In the genomic region with DNA sequence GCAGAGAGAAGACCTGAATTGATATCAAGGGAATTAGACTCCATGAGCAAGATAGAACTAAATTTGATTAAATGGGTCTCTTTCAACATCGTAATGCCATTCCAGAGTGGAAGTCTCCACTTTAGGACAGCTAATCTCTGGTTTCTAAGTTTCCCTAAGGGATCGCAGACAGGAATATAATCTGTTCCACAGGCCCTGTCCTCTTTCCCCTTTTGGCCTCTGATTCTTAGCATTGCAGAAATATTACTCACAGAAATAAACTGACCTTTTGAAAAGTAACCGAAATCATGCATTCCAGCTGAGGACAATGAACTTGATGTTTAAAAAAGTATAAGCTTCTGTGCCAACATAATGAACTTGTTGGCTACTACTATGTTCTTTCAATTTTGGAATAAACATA, we compare ENCODE assay signal across 26 cellular contexts.
A peak's percentile ranks its signal among the peaks of the same experiment; 100 is the strongest.
DNase-seq lines count a peak whose midpoint lies in the region; ATAC-seq, FAIRE-seq and TF ChIP-seq lines count a peak whose summit lies in the region.
"Had no signal": no experiment of that assay in that cellular context is flagged by ENCODE, and none has a peak within 500 bp of the region (broad histone marks: within the 10 kb centered on the region; RNA-seq: fewer than 3 reads in every experiment).

No MANE protein-coding gene starts in this region.

- H3K9me3 Mint-ChIP-seq in HFFc6 = no peaks in the 10 kb centered on the region
- H3K9me3 Mint-ChIP-seq: activated T-helper 2 cell treated with anti-CD3 and anti-CD28 coated beads, Interferon-gamma antibody, Interleukin-2, Interleukin-4, amounts not matched to agents 10 μg/mL and 5 μg/mL and 100 μg/mL, durations not matched to agents 14 hours and 24 hours and 36 hours; neural progenitor cell; stimulated activated effector memory CD8-positive, alpha-beta T cell treated with anti-CD3 and anti-CD28 coated beads, Interleukin-12 subunit alpha, Interleukin-12 subunit beta, amount 100 ng/mL, for 72 hours had no signal

- DNase-seq in COLO829 (ENCODE audit: low spot score) (peak; percentile 4), HFFc6 (peak; percentile 30), endothelial cell of umbilical vein (ENCODE audit: low read depth, low spot score) (peak; percentile 31), osteoblast (ENCODE audit: insufficient read length, low spot score, missing footprints) (peak; percentile 64), A172 (ENCODE audit: low spot score) (no peak)
- DNase-seq: activated CD4-positive, alpha-beta T cell treated with anti-CD3 and anti-CD28 coated beads, Interleukin-2, amount 50 U/mL, for 1 hour; Calu3; cortex of kidney; GOT3; hypothalamus; NCI-H2171; NCI-H526; RPMI8226; stimulated activated CD4-positive, alpha-beta T cell treated with anti-CD3 and anti-CD28 coated beads, Interleukin-1b, Interleukin-23, amount 100 ng/mL, for 48 hours; T-helper 9 cell; testis had no signal

- no peaks in the 10 kb centered on the region for H3K36me3 Mint-ChIP-seq in HFFc6 (ENCODE audit: low read depth)
- H3K36me3 Mint-ChIP-seq: neural progenitor cell; stimulated activated effector memory CD8-positive, alpha-beta T cell treated with anti-CD3 and anti-CD28 coated beads, Interleukin-12 subunit alpha, Interleukin-12 subunit beta, amount 100 ng/mL, for 72 hours had no signal

- H3K4me2 ChIP-seq in endothelial cell of umbilical vein (ENCODE audit: insufficient read depth, low read length) (no peak overlapping the region), osteoblast (ENCODE audit: insufficient read depth, low read length) (peak overlapping the region; percentile 6)
- H3K4me2 ChIP-seq: BLaER1 treated with 17β-estradiol and CSF1 and Interleukin-3, amounts not matched to agents 10 nM and 100 nM; neural progenitor cell had no signal

- no TSS peak for BruUV-seq in endothelial cell of umbilical vein (replicated peaks; lab: Mats Ljungman, UMichigan)

- FAIRE-seq in endothelial cell of umbilical vein (lab: Jason Lieb, UNC) = peak; percentile 26
- FAIRE-seq: frontal cortex, K562 had no signal

- no peak overlapping the region for H3K4me3 ChIP-seq in endothelial cell of umbilical vein (replicated peaks in 1 of 3; ENCODE audit: insufficient read depth in 1 of 3, low read depth in 1 of 3, low read length in 3 of 3)
- no peak overlapping the region for H3K4me3 ChIP-seq in osteoblast (ENCODE audit: insufficient read depth, low read length)
- H3K4me3 ChIP-seq: BLaER1 treated with 17β-estradiol and CSF1 and Interleukin-3, amounts not matched to agents 10 nM and 100 nM; K562; neural progenitor cell; skin epidermis; testis; vagina had no signal

- H3K36me3 ChIP-seq in endothelial cell of umbilical vein (ENCODE audit: control insufficient read depth in 2 of 2, extremely low read depth in 1 of 2, insufficient read depth in 2 of 2, low read length in 2 of 2) (no peaks in the 10 kb centered on the region), osteoblast (ENCODE audit: insufficient read depth, low read length) (no peaks in the 10 kb centered on the region)
- H3K36me3 ChIP-seq: BLaER1 treated with 17β-estradiol and CSF1 and Interleukin-3, amounts not matched to agents 10 nM and 100 nM; neural progenitor cell; vagina had no signal

- H3K4me3 Mint-ChIP-seq in HFFc6 = peak overlapping the region; percentile 46
- H3K4me3 Mint-ChIP-seq: neural progenitor cell; stimulated activated effector memory CD8-positive, alpha-beta T cell treated with anti-CD3 and anti-CD28 coated beads, Interleukin-12 subunit alpha, Interleukin-12 subunit beta, amount 100 ng/mL, for 72 hours had no signal

- H3K4me1 ChIP-seq in endothelial cell of umbilical vein (ENCODE audit: control insufficient read depth, extremely low read depth, insufficient read depth, low read length) = peaks cover 3% of the 10 kb centered on the region
- peaks cover 30% of the 10 kb centered on the region for H3K4me1 ChIP-seq in osteoblast (ENCODE audit: insufficient read depth, low read length)
- H3K4me1 ChIP-seq: testis, vagina had no signal

- no peak overlapping the region for H3K9ac ChIP-seq in endothelial cell of umbilical vein (replicated peaks; ENCODE audit: extremely low read depth, insufficient read depth, low read length)
- H3K9ac ChIP-seq: BLaER1 treated with 17β-estradiol and CSF1 and Interleukin-3, amounts not matched to agents 10 nM and 100 nM; neural progenitor cell had no signal

- no peaks in the 10 kb centered on the region for H4K20me1 ChIP-seq in endothelial cell of umbilical vein (replicated peaks; ENCODE audit: control insufficient read depth, extremely low read depth, insufficient read depth, low read length)
- no peaks in the 10 kb centered on the region for H4K20me1 ChIP-seq in osteoblast (ENCODE audit: insufficient read depth, low read length)
- H4K20me1 ChIP-seq: BLaER1 treated with 17β-estradiol and CSF1 and Interleukin-3, amounts not matched to agents 10 nM and 100 nM had no signal

- no peak for TF ChIP-seq POLR2A in endothelial cell of umbilical vein (IDR thresholded peaks at IDR 0.05; ENCODE audit: low read depth, low read length)

- CTCF ChIA-PET in endothelial cell of umbilical vein (lab: Charles Lee) = interaction anchor here (1.0 kb wide), 1 partner anchor 14 kb away, joined by 3 read pairs; no protein-coding TSS in a partner anchor

- peak overlapping the region; percentile 18 for H3K27ac Mint-ChIP-seq in HFFc6
- H3K27ac Mint-ChIP-seq: activated T-helper 2 cell treated with anti-CD3 and anti-CD28 coated beads, Interferon-gamma antibody, Interleukin-2, Interleukin-4, amounts not matched to agents 10 μg/mL and 5 μg/mL and 100 μg/mL, durations not matched to agents 14 hours and 24 hours and 36 hours; neural progenitor cell had no signal

- no peak overlapping the region for H3K27ac ChIP-seq in endothelial cell of umbilical vein (ENCODE audit: insufficient read depth, low read depth, low read length)
- no peak overlapping the region for H3K27ac ChIP-seq in osteoblast (ENCODE audit: low read depth, low read length)
- H3K27ac ChIP-seq: BLaER1 treated with 17β-estradiol and CSF1 and Interleukin-3, amounts not matched to agents 10 nM and 100 nM; neural progenitor cell; skin epidermis; testis; vagina had no signal

- TF ChIP-seq CTCF in HFFc6 (IDR thresholded peaks at IDR 0.05) (no peak), endothelial cell of umbilical vein (IDR thresholded peaks at IDR 0.05; ENCODE audit: extremely low read depth in 1 of 2, insufficient read depth in 1 of 2, low read depth in 1 of 2, low read length in 2 of 2) (no peak), osteoblast (IDR thresholded peaks at IDR 0.05; ENCODE audit: extremely low read depth, low read depth, low read length) (no peak)

- H3K9me3 ChIP-seq in endothelial cell of umbilical vein (replicated peaks; ENCODE audit: control insufficient read depth, insufficient read depth, low read length) = no peaks in the 10 kb centered on the region
- H3K9me3 ChIP-seq in osteoblast (ENCODE audit: low read depth, low read length) = no peaks in the 10 kb centered on the region
- H3K9me3 ChIP-seq: BLaER1 treated with 17β-estradiol and CSF1 and Interleukin-3, amounts not matched to agents 10 nM and 100 nM; testis; vagina had no signal

- H3K79me2 ChIP-seq in endothelial cell of umbilical vein (ENCODE audit: control insufficient read depth, insufficient read depth, low read length) = no peaks in the 10 kb centered on the region
- H3K79me2 ChIP-seq in osteoblast (ENCODE audit: insufficient read depth, low read length) = no peaks in the 10 kb centered on the region

- H3K27me3 ChIP-seq in endothelial cell of umbilical vein (ENCODE audit: control insufficient read depth in 2 of 2, insufficient read depth in 2 of 2, low read length in 2 of 2) (no peaks in the 10 kb centered on the region), osteoblast (ENCODE audit: insufficient read depth, low read length) (no peaks in the 10 kb centered on the region)
- H3K27me3 ChIP-seq: BLaER1 treated with 17β-estradiol and CSF1 and Interleukin-3, amounts not matched to agents 10 nM and 100 nM; neural progenitor cell; testis; vagina had no signal

- H3K4me1 Mint-ChIP-seq in HFFc6 (ENCODE audit: low read depth) = peaks cover 46% of the 10 kb centered on the region
- H3K4me1 Mint-ChIP-seq: neural progenitor cell had no signal

- H3K9me1 ChIP-seq in endothelial cell of umbilical vein (replicated peaks; ENCODE audit: control insufficient read depth, extremely low read depth, insufficient read depth, low read length) = no peaks in the 10 kb centered on the region

- dilution Hi-C loops in endothelial cell of umbilical vein (cut with MboI; ENCODE audit: extremely low pct_ligation_motif_present, low sequenced_read_pairs) = no loop called here

- H2AFZ ChIP-seq in endothelial cell of umbilical vein (ENCODE audit: low read depth, low read length) (no peak overlapping the region), osteoblast (ENCODE audit: low read length) (no peak overlapping the region)
- H2AFZ ChIP-seq: neural progenitor cell had no signal

- intact Hi-C loops in endothelial cell of umbilical vein (cut with micrococcal nuclease) = no loop called here

- ATAC-seq in HG03439 (IDR thresholded peaks at IDR 0.05; ENCODE audit: unreplicated experiment) (no peak), HG03108 (IDR thresholded peaks at IDR 0.05; ENCODE audit: unreplicated experiment) (no peak)
- ATAC-seq: K562; stimulated activated effector memory CD8-positive, alpha-beta T cell treated with anti-CD3 and anti-CD28 coated beads, Interleukin-12 subunit alpha, Interleukin-12 subunit beta, amount 100 ng/mL, for 72 hours had no signal

- peaks cover 6% of the 10 kb centered on the region; the same call in 1 of the 2 replicates for H3K27me3 Mint-ChIP-seq in HFFc6 (ENCODE audit: insufficient read depth)

- POLR2A ChIA-PET in endothelial cell of umbilical vein (lab: Charles Lee) = no interaction called here

TF ChIP-seq in endothelial cell of umbilical vein, 7 proteins besides CTCF, POLR2A, EP300 and RAD21:
- TF ChIP-seq EZH2 (IDR thresholded peaks at IDR 0.05; ENCODE audit: borderline replicate concordance, low read depth, low read length, severe bottlenecking) (no peak), POLR2AphosphoS5 (IDR thresholded peaks at IDR 0.05; ENCODE audit: insufficient read depth, low read depth, low read length) (no peak), FOS (IDR thresholded peaks at IDR 0.05; ENCODE audit: borderline replicate concordance, insufficient read depth, low read length) (no peak), GATA2 (IDR thresholded peaks at IDR 0.05; ENCODE audit: insufficient read depth, insufficient read length, low read depth, low read length) (no peak), MYC (IDR thresholded peaks at IDR 0.05; ENCODE audit: low read depth, low read length) (no peak), JUN (IDR thresholded peaks at IDR 0.05; ENCODE audit: borderline replicate concordance, insufficient read depth, insufficient read length, low read depth) (no peak)
- TF ChIP-seq, protein P1, sequence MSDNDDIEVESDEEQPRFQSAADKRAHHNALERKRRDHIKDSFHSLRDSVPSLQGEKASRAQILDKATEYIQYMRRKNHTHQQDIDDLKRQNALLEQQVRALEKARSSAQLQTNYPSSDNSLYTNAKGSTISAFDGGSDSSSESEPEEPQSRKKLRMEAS (IDR thresholded peaks at IDR 0.05; ENCODE audit: insufficient read depth, insufficient read length) = no peak
